Comparison of ENCODE assay signal across 1 cellular context in the genomic region with DNA sequence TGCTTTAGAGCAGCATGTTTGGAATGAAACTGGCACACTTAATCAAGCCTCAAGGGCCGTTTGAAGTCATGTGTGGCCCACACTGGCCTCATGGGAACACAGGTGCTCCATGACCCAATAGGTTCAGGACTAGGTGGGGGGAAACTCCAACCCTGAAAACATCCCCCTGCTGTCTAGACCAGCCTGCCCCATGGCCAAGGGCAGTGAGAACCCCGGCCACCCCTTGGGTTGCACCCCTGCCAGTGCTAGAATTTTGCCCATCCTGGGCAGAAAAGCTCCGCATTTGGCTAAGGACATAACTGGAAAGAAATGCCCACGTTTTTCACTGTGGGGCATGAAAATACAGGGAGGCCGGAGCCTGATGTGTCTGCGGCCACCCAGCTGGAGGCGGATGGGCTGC.
TF ChIP-seq lines count a peak whose summit lies in the region.

No MANE protein-coding gene starts in this region.

TF ChIP-seq in HepG2, 621 proteins besides CTCF, POLR2A, EP300 and RAD21:
- TF ChIP-seq ZNF776 (CRISPR knock-in tag; IDR thresholded peaks at IDR 0.05) (no peak), ATF7-NPFF (CRISPR knock-in tag; IDR thresholded peaks at IDR 0.05; ENCODE audit: low read depth) (0 out of 2 replicates have a peak, but pooled peaks have one; percentile 11)
